15 cellular contexts compared by ENCODE assay signal in genomic region chr1:89894210-89894668, GRCh38.
DNase-seq lines count a peak whose midpoint lies in the region; ATAC-seq and TF ChIP-seq lines count a peak whose summit lies in the region.
"Had no signal": no experiment of that assay in that cellular context is flagged by ENCODE, and none has a peak within 500 bp of the region (broad histone marks: within the 10 kb centered on the region; RNA-seq: fewer than 3 reads in every experiment).

No MANE protein-coding gene starts in this region.

- no peaks in the 10 kb centered on the region for H3K9me3 ChIP-seq in AG04450 (ENCODE audit: control insufficient read depth, insufficient read depth, low read length)
- no peaks in the 10 kb centered on the region for H3K9me3 ChIP-seq in left lung
- H3K9me3 ChIP-seq in mucosa of descending colon, result no peaks in the 10 kb centered on the region
- H3K9me3 ChIP-seq: gastroesophageal sphincter, lower lobe of right lung, suprapubic skin had no signal

- intact Hi-C loops in left lung (cut with DNase I), result no loop called here
- intact Hi-C loops in head of caudate nucleus (cut with DNase I), result no loop called here
- intact Hi-C loops in mucosa of descending colon (cut with DNase I, micrococcal nuclease), result no loop called here
- intact Hi-C loops in sciatic nerve (cut with DNase I), result no loop called here

- TF ChIP-seq CTCF in AG04450 (IDR thresholded peaks at IDR 0.05; ENCODE audit: low read depth, low read length), result no peak
- TF ChIP-seq CTCF in brain microvascular endothelial cell (IDR thresholded peaks at IDR 0.05; ENCODE audit: low read depth, low read length, missing control alignments), result no peak
- TF ChIP-seq CTCF in left lung (IDR thresholded peaks at IDR 0.05), result no peak
- no peak for TF ChIP-seq CTCF in mucosa of descending colon (IDR thresholded peaks at IDR 0.05)

- in situ Hi-C loops in brain microvascular endothelial cell (cut with HindIII; ENCODE audit: low pct_ligation_motif_present, low sequenced_read_pairs), result no loop called here

- ATAC-seq in left lung (peak; percentile 25), mucosa of descending colon (no peak), sciatic nerve (no peak)
- ATAC-seq: gastroesophageal sphincter, lower lobe of right lung had no signal

- DNase-seq in AG04450 (ENCODE audit: low read depth, low spot score) (peak; percentile 71), M059J (ENCODE audit: low read depth) (peak; percentile 83), brain microvascular endothelial cell (peak; percentile 91), left lung (no peak), head of caudate nucleus (no peak), mucosa of descending colon (no peak), sciatic nerve (ENCODE audit: low spot score) (no peak)
- no peak for DNase-seq in activated CD4-positive, alpha-beta T cell treated with anti-CD3 and anti-CD28 coated beads for 4 hours
- DNase-seq: activated T-cell treated with anti-CD3 and anti-CD28 coated beads, Interleukin-2, amount 50 U/mL, for 1 hour; central memory CD4-positive, alpha-beta T cell; lower lobe of right lung had no signal

- H3K36me3 ChIP-seq in brain microvascular endothelial cell (replicated peaks) (no peaks in the 10 kb centered on the region), left lung (no peaks in the 10 kb centered on the region), mucosa of descending colon (ENCODE audit: low read depth) (no peaks in the 10 kb centered on the region)
- H3K36me3 ChIP-seq: gastroesophageal sphincter, lower lobe of right lung, suprapubic skin had no signal

- CTCF ChIA-PET in AG04450 (lab: Charles Lee), result no interaction called here

- H3K27me3 ChIP-seq in AG04450 (ENCODE audit: control insufficient read depth, insufficient read depth, low read length), result no peaks in the 10 kb centered on the region
- H3K27me3 ChIP-seq in brain microvascular endothelial cell (replicated peaks), result no peaks in the 10 kb centered on the region
- H3K27me3 ChIP-seq in left lung, result no peaks in the 10 kb centered on the region
- H3K27me3 ChIP-seq: BLaER1 treated with 17β-estradiol and CSF1 and Interleukin-3, amounts not matched to agents 10 nM and 100 nM; gastroesophageal sphincter; suprapubic skin had no signal

- no peak overlapping the region for H3K27ac ChIP-seq in AG04450 (ENCODE audit: low read depth, low read length)
- H3K27ac ChIP-seq in brain microvascular endothelial cell, result peak overlapping the region; percentile 55
- H3K27ac ChIP-seq in left lung, result no peak overlapping the region
- H3K27ac ChIP-seq: BLaER1 treated with 17β-estradiol and CSF1 and Interleukin-3, amounts not matched to agents 10 nM and 100 nM; gastroesophageal sphincter; lower lobe of right lung; suprapubic skin; VCaP had no signal

- POLR2A ChIA-PET in AG04450 (lab: Yijun Ruan, JAX), result no interaction called here

- H3K4me1 ChIP-seq in left lung, result peaks cover 0 to 14% of the 10 kb centered on the region in 2 donors
- no peaks in the 10 kb centered on the region for H3K4me1 ChIP-seq in mucosa of descending colon (ENCODE audit: low read depth)
- H3K4me1 ChIP-seq: gastroesophageal sphincter, lower lobe of right lung had no signal

- H3K4me3 ChIP-seq in AG04450 (ENCODE audit: low read depth, low read length) (no peak overlapping the region), brain microvascular endothelial cell (ENCODE audit: low read depth, low read length) (no peak overlapping the region), left lung (no peak overlapping the region), mucosa of descending colon (no peak overlapping the region)
- H3K4me3 ChIP-seq: BLaER1 treated with 17β-estradiol and CSF1 and Interleukin-3, amounts not matched to agents 10 nM and 100 nM; gastroesophageal sphincter; lower lobe of right lung; suprapubic skin had no signal

Comparison
In these comparisons a context has a peak if more than half of its experiments do, and no peak if none do; other contexts are left out.
1. DNase-seq: peak in AG04450 (single experiment), M059J (single experiment) and brain microvascular endothelial cell (single experiment); none in left lung (0 of 2), head of caudate nucleus (0 of 42), activated CD4-positive, alpha-beta T cell treated with anti-CD3 and anti-CD28 coated beads for 4 hours (0 of 2), mucosa of descending colon (0 of 3) and sciatic nerve (single experiment).